8 cellular contexts compared by ENCODE assay signal in genomic region chr2:207167129-207167923, GRCh38. TPM values are rescaled to one million over a fixed set of nuclear protein-coding genes. Genes with fewer than 3 reads are reported as not detected.
DNase-seq lines count a peak whose midpoint lies in the region; ATAC-seq and TF ChIP-seq lines count a peak whose summit lies in the region.

No MANE protein-coding gene starts in this region.

- no peaks in the 10 kb centered on the region for H3K9me3 ChIP-seq in CD8-positive, alpha-beta T cell (ENCODE audit: low read length)

- ATAC-seq in CD8-positive, alpha-beta T cell = no peak
- ATAC-seq in GM21390 (IDR thresholded peaks at IDR 0.05; ENCODE audit: unreplicated experiment) = peak; percentile 7
- no peak for ATAC-seq in GM19467 (IDR thresholded peaks at IDR 0.05; ENCODE audit: unreplicated experiment)

- H3K36me3 ChIP-seq in CD8-positive, alpha-beta T cell (ENCODE audit: insufficient read depth, low read length) = no peaks in the 10 kb centered on the region

- no peaks in the 10 kb centered on the region for H3K27me3 Mint-ChIP-seq in CD8-positive, alpha-beta T cell (ENCODE audit: low read depth)
- no peaks in the 10 kb centered on the region for H3K27me3 Mint-ChIP-seq in chondrocyte (ENCODE audit: low read depth)
- H3K27me3 Mint-ChIP-seq in mesothelial cell of epicardium (ENCODE audit: low read depth) = no peaks in the 10 kb centered on the region

- H3K27ac Mint-ChIP-seq in CD8-positive, alpha-beta T cell = peak overlapping the region; percentile 97
- peak overlapping the region; percentile 97 for H3K27ac Mint-ChIP-seq in chondrocyte (ENCODE audit: unreplicated experiment)
- H3K27ac Mint-ChIP-seq in mesothelial cell of epicardium = peak overlapping the region; percentile 99

- H3K4me1 ChIP-seq in CD8-positive, alpha-beta T cell (ENCODE audit: insufficient read depth, low read length) = peaks cover 8% of the 10 kb centered on the region

- H3K27me3 ChIP-seq in CD8-positive, alpha-beta T cell (ENCODE audit: insufficient read depth, low read length) = no peaks in the 10 kb centered on the region

- peak overlapping the region; percentile 90 for H3K4me3 ChIP-seq in CD8-positive, alpha-beta T cell (ENCODE audit: low read depth, low read length)

- no peak for TF ChIP-seq CTCF in CD8-positive, alpha-beta T cell (IDR thresholded peaks at IDR 0.05)
- TF ChIP-seq CTCF in chondrocyte (IDR thresholded peaks at IDR 0.05) (no peak), mesothelial cell of epicardium (IDR thresholded peaks at IDR 0.05; ENCODE audit: unreplicated experiment) (no peak)

- CTCF ChIA-PET in CD8-positive, alpha-beta T cell (lab: Charles Lee) = interaction anchor here (0.9 kb wide), 1 partner anchor 56 kb away, joined by 3 read pairs; no protein-coding TSS in a partner anchor

- H3K4me1 Mint-ChIP-seq in CD8-positive, alpha-beta T cell (ENCODE audit: low read depth) = peaks cover 33% of the 10 kb centered on the region
- H3K4me1 Mint-ChIP-seq in chondrocyte (ENCODE audit: low read depth) = peaks cover 24% of the 10 kb centered on the region
- peaks cover 39% of the 10 kb centered on the region for H3K4me1 Mint-ChIP-seq in mesothelial cell of epicardium

- peak overlapping the region; percentile 96 for H3K4me3 Mint-ChIP-seq in CD8-positive, alpha-beta T cell
- H3K4me3 Mint-ChIP-seq in chondrocyte (ENCODE audit: unreplicated experiment) = peak overlapping the region; percentile 92
- peak overlapping the region; percentile 82 for H3K4me3 Mint-ChIP-seq in mesothelial cell of epicardium

- H3K36me3 Mint-ChIP-seq in CD8-positive, alpha-beta T cell = peaks cover 12% of the 10 kb centered on the region
- H3K36me3 Mint-ChIP-seq in chondrocyte (ENCODE audit: low read depth) (peaks cover 3% of the 10 kb centered on the region), mesothelial cell of epicardium (peaks cover 3% of the 10 kb centered on the region)

- H3K9me3 Mint-ChIP-seq in CD8-positive, alpha-beta T cell = no peaks in the 10 kb centered on the region
- H3K9me3 Mint-ChIP-seq in chondrocyte (ENCODE audit: low read depth) (peaks cover 11% of the 10 kb centered on the region), mesothelial cell of epicardium (peaks cover 13% of the 10 kb centered on the region)

- POLR2A ChIA-PET in CD8-positive, alpha-beta T cell (lab: Charles Lee) = interaction anchor here (0.6 to 8.2 kb wide), 12 partner anchors 8 to 363 kb away, joined by 3 to 154 read pairs (median 4); partner anchors contain the start of gene CREB1

- no peak for DNase-seq in CD8-positive, alpha-beta T cell
- peak; percentile 47 for DNase-seq in NCI-H774 (lab: John Stamatoyannopoulos, UW)
- no peak for DNase-seq in chondrocyte (ENCODE audit: low spot score)
- no peak for DNase-seq in mesothelial cell of epicardium (ENCODE audit: low spot score in 2 of 2, unreplicated experiment in 2 of 2)
- peak; percentile 49 for DNase-seq in ureter (ENCODE audit: low spot score)
- DNase-seq in NCI-H510A (lab: John Stamatoyannopoulos, UW) = no peak

- H3K27ac ChIP-seq in CD8-positive, alpha-beta T cell (ENCODE audit: low read depth, low read length) = peak overlapping the region; percentile 98

- intact Hi-C loops in CD8-positive, alpha-beta T cell (cut with DNase I, micrococcal nuclease) = loop anchor here (5.0 to 10.0 kb wide), 8 partner anchors 80 to 1080 kb away; partner anchors contain the start of genes CCNYL1 (in 1 of the 2), EEF1B2 (in 1 of the 2), INO80D (in 1 of the 2) and METTL21A (in 1 of the 2)

RNA-seq across cellular contexts. Expression of gene KLF7, which starts 1.6 kb away (rescaled TPM):
- total RNA-seq in CD8-positive, alpha-beta T cell = 10 to 100 TPM; 62.1 to 66.6 TPM
- 37.5 to 46.2 TPM (median 38.5 TPM) in 3 replicates for total RNA-seq in chondrocyte
- 16.2 to 17.8 TPM (median 16.9 TPM) in 3 replicates for total RNA-seq in mesothelial cell of epicardium
- 54.7 TPM for total RNA-seq in ureter

Comparison
In these comparisons a context has a peak if more than half of its experiments do, and no peak if none do; other contexts are left out.
1. DNase-seq: peak in NCI-H774 (single experiment) and ureter (single experiment); none in CD8-positive, alpha-beta T cell (0 of 7), chondrocyte (single experiment), mesothelial cell of epicardium (0 of 2) and NCI-H510A (single experiment).
2. Peak in every context shown above with its lines, with median percentiles within 50 percentile points of each other: H3K27ac Mint-ChIP-seq and H3K4me3 Mint-ChIP-seq.